ENCODE assay signal across 8 cellular contexts in the genomic region with DNA sequence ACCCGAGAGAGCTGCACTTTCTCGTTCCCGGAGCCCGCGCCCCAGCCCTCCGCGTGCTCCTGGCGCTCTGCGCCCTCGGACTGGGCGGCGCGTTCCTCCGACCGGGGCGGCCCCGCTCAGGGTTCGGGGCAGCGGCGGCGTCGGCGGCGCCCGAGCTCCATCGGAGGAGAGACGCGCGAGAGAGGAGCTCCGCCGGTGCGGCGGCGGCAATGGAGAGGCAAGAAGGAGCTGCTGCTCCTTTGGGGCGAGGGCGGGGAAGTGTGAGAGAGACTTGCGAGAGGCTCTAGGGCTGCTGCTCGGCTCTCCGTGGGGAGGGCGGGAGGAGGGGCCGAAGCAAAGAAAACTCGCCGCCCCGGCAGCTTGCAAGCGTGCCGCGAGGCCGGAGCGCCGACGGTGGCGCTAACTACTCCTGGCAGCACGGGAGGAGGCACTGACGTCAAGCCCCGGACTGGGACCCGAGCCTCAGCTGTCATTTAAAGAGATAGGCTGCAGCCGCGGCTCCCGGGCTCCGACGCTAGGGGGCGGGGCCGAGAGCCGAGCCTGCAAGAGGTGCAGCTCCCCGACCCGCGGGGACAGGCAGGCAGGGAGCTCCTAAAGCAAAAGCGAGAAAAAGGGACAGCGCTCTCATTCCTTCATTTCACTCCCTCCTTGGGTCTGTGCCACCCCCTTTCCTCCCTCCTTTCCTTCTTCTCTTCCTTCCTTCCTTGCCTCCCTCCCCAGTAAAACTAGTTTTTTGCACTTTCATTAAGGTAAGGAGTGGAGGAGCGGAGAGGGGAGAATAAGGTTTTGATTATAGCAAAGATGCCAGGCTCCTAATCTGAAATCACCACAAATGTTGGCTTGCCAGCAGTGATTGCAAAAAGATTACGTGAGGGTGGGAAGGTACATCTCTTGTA. TPM values are rescaled to one million over a fixed set of nuclear protein-coding genes. Genes with fewer than 3 reads are reported as not detected.
DNase-seq lines count a peak whose midpoint lies in the region; ATAC-seq, FAIRE-seq and TF ChIP-seq lines count a peak whose summit lies in the region.

TSS of gene KCTD8 (minus strand) at position 262 of the 896 bp plus-strand sequence.

- TF ChIP-seq RAD21 in neural cell (conservative IDR thresholded peaks at IDR 0.05), result peak; percentile 66

- in situ Hi-C loops in Caki2 (cut with HindIII; ENCODE audit: low pct_unique_long_range_greater_than_20kb, low sequenced_read_pairs), result no loop called here

- CTCF ChIA-PET in OCI-LY7 (lab: Charles Lee; ENCODE audit: unreplicated experiment), result no interaction called here
- CTCF ChIA-PET in activated naive CD4-positive, alpha-beta T cell treated with anti-CD3 and anti-CD28 coated beads for 36 hours (lab: Charles Lee), result interaction anchor here (0.6 to 1.5 kb wide), 7 partner anchors 11 to 181 kb away, joined by 3 to 7 read pairs (median 4); no protein-coding TSS in a partner anchor

- peaks cover 54% of the 10 kb centered on the region for H3K27me3 Mint-ChIP-seq in activated naive CD4-positive, alpha-beta T cell treated with anti-CD3 and anti-CD28 coated beads for 36 hours (ENCODE audit: low read depth)

- peak; percentile 99 for ATAC-seq in GM21367 (IDR thresholded peaks at IDR 0.05; ENCODE audit: unreplicated experiment)

- H3K9me2 ChIP-seq in OCI-LY7 (ENCODE audit: insufficient read depth, low read length) (no peaks in the 10 kb centered on the region), neural cell (ENCODE audit: insufficient read depth, low read length) (no peaks in the 10 kb centered on the region)

- BruUV-seq in OCI-LY7 (replicated peaks; lab: Mats Ljungman, UMichigan), result no TSS peak

- H3F3A ChIP-seq in neural cell (ENCODE audit: insufficient read depth, low read length, poor library complexity, severe bottlenecking), result no peaks in the 10 kb centered on the region

- TF ChIP-seq CTCF in OCI-LY7 (conservative IDR thresholded peaks at IDR 0.05; ENCODE audit: low read length) (peak; percentile 77), neural cell (IDR thresholded peaks at IDR 0.05; ENCODE audit: poor library complexity, severe bottlenecking) (peak; percentile 95), suprapubic skin (IDR thresholded peaks at IDR 0.05) (peak in 1 of 2 donors; percentile 56)

- no peak for TF ChIP-seq POLR2A in suprapubic skin (IDR thresholded peaks at IDR 0.05)

- no peak within 1 kb of the TSS for H3K27ac Mint-ChIP-seq in activated naive CD4-positive, alpha-beta T cell treated with anti-CD3 and anti-CD28 coated beads for 36 hours

- DNase-seq in Caki2 (ENCODE audit: low read depth) (peak; percentile 91), HPDE6-E6E7 (ENCODE audit: extremely low spot score) (peak; percentile 95), OCI-LY7 (ENCODE audit: low spot score) (peak; percentile 53), frontal cortex (ENCODE audit: low spot score in 2 of 2) (peak; percentile 86 to 87), suprapubic skin (ENCODE audit: low spot score in 2 of 2) (peak; percentile 72 to 85)
- peak; percentile 74 for DNase-seq in activated naive CD4-positive, alpha-beta T cell treated with anti-CD3 and anti-CD28 coated beads for 36 hours

- no peaks in the 10 kb centered on the region for H4K20me1 ChIP-seq in OCI-LY7 (ENCODE audit: insufficient read depth, low read length)
- no peaks in the 10 kb centered on the region for H4K20me1 ChIP-seq in neural cell (ENCODE audit: insufficient read depth)

- H3K27me3 ChIP-seq in neural cell (ENCODE audit: insufficient read depth, low read depth, low read length) (peaks cover 65% of the 10 kb centered on the region), suprapubic skin (peaks cover 75% of the 10 kb centered on the region)

- peak within 1 kb of the TSS; percentile 46 for H3K9ac ChIP-seq in neural cell (ENCODE audit: low read length)

- TF ChIP-seq EP300 in neural cell (conservative IDR thresholded peaks at IDR 0.05; ENCODE audit: poor library complexity, severe bottlenecking), result no peak
- no peak for TF ChIP-seq EP300 in suprapubic skin (IDR thresholded peaks at IDR 0.05)

- no peak for FAIRE-seq in frontal cortex (lab: Jason Lieb, UNC)

- no peak within 1 kb of the TSS for H3K27ac ChIP-seq in OCI-LY7 (ENCODE audit: low read depth, low read length, poor library complexity, severe bottlenecking)
- no peak within 1 kb of the TSS for H3K27ac ChIP-seq in neural cell (ENCODE audit: low read length)
- no peak within 1 kb of the TSS for H3K27ac ChIP-seq in suprapubic skin

- POLR2A ChIA-PET in OCI-LY7 (lab: Charles Lee), result no interaction called here

- H3K79me2 ChIP-seq in OCI-LY7 (ENCODE audit: insufficient read depth, low read depth, low read length) (no peaks in the 10 kb centered on the region), neural cell (replicated peaks; ENCODE audit: insufficient read depth, low read length) (no peaks in the 10 kb centered on the region)

- no peaks in the 10 kb centered on the region for H3K9me3 Mint-ChIP-seq in activated naive CD4-positive, alpha-beta T cell treated with anti-CD3 and anti-CD28 coated beads for 36 hours

- no peak within 1 kb of the TSS for H3K4me2 ChIP-seq in OCI-LY7 (ENCODE audit: low read length)
- peak within 1 kb of the TSS; percentile 92 for H3K4me2 ChIP-seq in neural cell (ENCODE audit: low read length)

- no peaks in the 10 kb centered on the region for H3K36me3 ChIP-seq in OCI-LY7 (ENCODE audit: insufficient read depth, low read length)
- no peaks in the 10 kb centered on the region for H3K36me3 ChIP-seq in neural cell (ENCODE audit: insufficient read depth, low read length)
- H3K36me3 ChIP-seq in suprapubic skin, result no peaks in the 10 kb centered on the region

- no peaks in the 10 kb centered on the region for H3K4me1 ChIP-seq in OCI-LY7 (ENCODE audit: insufficient read depth, low read length, poor library complexity, severe bottlenecking)
- H3K4me1 ChIP-seq in suprapubic skin, result peaks cover 25% of the 10 kb centered on the region

- intact Hi-C loops in OCI-LY7 (cut with micrococcal nuclease; ENCODE audit: unreplicated experiment), result no loop called here
- intact Hi-C loops in activated naive CD4-positive, alpha-beta T cell treated with anti-CD3 and anti-CD28 coated beads for 36 hours (cut with micrococcal nuclease), result loop anchor here (1.0 to 10.0 kb wide), 5 partner anchors 36 to 1794 kb away; partner anchors contain the start of genes ATP8A1 and GUF1

- H2AFZ ChIP-seq in OCI-LY7 (ENCODE audit: low read length) (peak within 1 kb of the TSS; percentile 28; the same call in 1 of the 2 replicates), neural cell (ENCODE audit: low read depth, low read length) (peak within 1 kb of the TSS; percentile 11)

- peak within 1 kb of the TSS; percentile 62 for H3K4me3 Mint-ChIP-seq in activated naive CD4-positive, alpha-beta T cell treated with anti-CD3 and anti-CD28 coated beads for 36 hours

- WGBS in suprapubic skin, result under 1% methylated on average over 31 of the region's 71 CpGs

- H3K4me3 ChIP-seq in OCI-LY7 (ENCODE audit: low read depth, low read length, poor library complexity, severe bottlenecking), result no peak within 1 kb of the TSS
- H3K4me3 ChIP-seq in neural cell (ENCODE audit: low read length), result peak within 1 kb of the TSS; percentile 73
- peak within 1 kb of the TSS; percentile 63 for H3K4me3 ChIP-seq in suprapubic skin

- H3K36me3 Mint-ChIP-seq in activated naive CD4-positive, alpha-beta T cell treated with anti-CD3 and anti-CD28 coated beads for 36 hours (ENCODE audit: low read depth), result no peaks in the 10 kb centered on the region

- H3K9me3 ChIP-seq in OCI-LY7 (ENCODE audit: low read length) (no peaks in the 10 kb centered on the region), neural cell (ENCODE audit: low read length) (no peaks in the 10 kb centered on the region), suprapubic skin (no peaks in the 10 kb centered on the region)

- H3K4me1 Mint-ChIP-seq in activated naive CD4-positive, alpha-beta T cell treated with anti-CD3 and anti-CD28 coated beads for 36 hours (ENCODE audit: low read depth), result peaks cover 17% of the 10 kb centered on the region

TF ChIP-seq in neural cell, 6 proteins besides CTCF, POLR2A, EP300 and RAD21:
- TF ChIP-seq TAF1 (IDR thresholded peaks at IDR 0.05; ENCODE audit: low read depth) (no peak), SMC3 (conservative IDR thresholded peaks at IDR 0.05; ENCODE audit: poor library complexity) (peak; percentile 77), MXI1 (conservative IDR thresholded peaks at IDR 0.05; ENCODE audit: poor library complexity, severe bottlenecking) (peak; percentile 47), POLR2AphosphoS5 (IDR thresholded peaks at IDR 0.05) (no peak), EZH2 (IDR thresholded peaks at IDR 0.05; ENCODE audit: borderline replicate concordance, insufficient read depth, low read length, poor library complexity, severe bottlenecking) (no peak)
- TF ChIP-seq, protein P1, sequence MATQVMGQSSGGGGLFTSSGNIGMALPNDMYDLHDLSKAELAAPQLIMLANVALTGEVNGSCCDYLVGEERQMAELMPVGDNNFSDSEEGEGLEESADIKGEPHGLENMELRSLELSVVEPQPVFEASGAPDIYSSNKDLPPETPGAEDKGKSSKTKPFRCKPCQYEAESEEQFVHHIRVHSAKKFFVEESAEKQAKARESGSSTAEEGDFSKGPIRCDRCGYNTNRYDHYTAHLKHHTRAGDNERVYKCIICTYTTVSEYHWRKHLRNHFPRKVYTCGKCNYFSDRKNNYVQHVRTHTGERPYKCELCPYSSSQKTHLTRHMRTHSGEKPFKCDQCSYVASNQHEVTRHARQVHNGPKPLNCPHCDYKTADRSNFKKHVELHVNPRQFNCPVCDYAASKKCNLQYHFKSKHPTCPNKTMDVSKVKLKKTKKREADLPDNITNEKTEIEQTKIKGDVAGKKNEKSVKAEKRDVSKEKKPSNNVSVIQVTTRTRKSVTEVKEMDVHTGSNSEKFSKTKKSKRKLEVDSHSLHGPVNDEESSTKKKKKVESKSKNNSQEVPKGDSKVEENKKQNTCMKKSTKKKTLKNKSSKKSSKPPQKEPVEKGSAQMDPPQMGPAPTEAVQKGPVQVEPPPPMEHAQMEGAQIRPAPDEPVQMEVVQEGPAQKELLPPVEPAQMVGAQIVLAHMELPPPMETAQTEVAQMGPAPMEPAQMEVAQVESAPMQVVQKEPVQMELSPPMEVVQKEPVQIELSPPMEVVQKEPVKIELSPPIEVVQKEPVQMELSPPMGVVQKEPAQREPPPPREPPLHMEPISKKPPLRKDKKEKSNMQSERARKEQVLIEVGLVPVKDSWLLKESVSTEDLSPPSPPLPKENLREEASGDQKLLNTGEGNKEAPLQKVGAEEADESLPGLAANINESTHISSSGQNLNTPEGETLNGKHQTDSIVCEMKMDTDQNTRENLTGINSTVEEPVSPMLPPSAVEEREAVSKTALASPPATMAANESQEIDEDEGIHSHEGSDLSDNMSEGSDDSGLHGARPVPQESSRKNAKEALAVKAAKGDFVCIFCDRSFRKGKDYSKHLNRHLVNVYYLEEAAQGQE (IDR thresholded peaks at IDR 0.05; ENCODE audit: borderline replicate concordance), result no peak

RNA-seq across cellular contexts. Expression of gene KCTD8, which starts in this region (rescaled TPM):
- total RNA-seq in Caki2 (2014; rRNA removed; shearing (Covaris generic); ENCODE audit: low replicate concordance), result not detected in 2 replicates
- not detected in 2 replicates for total RNA-seq in OCI-LY7 (2014; rRNA removed; shearing (Covaris generic))
- total RNA-seq in OCI-LY7 (2022) (not detected in 2 replicates), frontal cortex (2.4 TPM), suprapubic skin (1 to 10 TPM in 1 of 4 donors, under 1 TPM in 3; 0.34 to 1.6 (median 0.48) TPM)
- total RNA-seq in activated naive CD4-positive, alpha-beta T cell treated with anti-CD3 and anti-CD28 coated beads for 36 hours, result not detected
- polyA plus RNA-seq in neural cell, result 0.71 and 1.2 TPM in 2 replicates
- polyA minus RNA-seq in neural cell, result 1.6 and 3.7 TPM in 2 replicates

Comparison
In these comparisons a context has a peak if more than half of its experiments do, and no peak if none do; other contexts are left out.
1. Peak in DNase-seq in Caki2; RNA of the gene not detected or under 1 TPM.
2. Peak in DNase-seq in OCI-LY7; RNA of the gene not detected or under 1 TPM.
3. Peak in DNase-seq in activated naive CD4-positive, alpha-beta T cell treated with anti-CD3 and anti-CD28 coated beads for 36 hours; RNA of the gene not detected or under 1 TPM.